In genomic region chr3:29484633-29485032, GRCh38 we compare ENCODE assay signal across 21 cellular contexts.
DNase-seq lines count a peak whose midpoint lies in the region; ATAC-seq and TF ChIP-seq lines count a peak whose summit lies in the region.
"Had no signal": no experiment of that assay in that cellular context is flagged by ENCODE, and none has a peak within 500 bp of the region (broad histone marks: within the 10 kb centered on the region; RNA-seq: fewer than 3 reads in every experiment).

No MANE protein-coding gene starts in this region.

- no peak for TF ChIP-seq CTCF in epithelial cell of proximal tubule (conservative IDR thresholded peaks at IDR 0.05; ENCODE audit: low read depth, low read length)

- ATAC-seq in GM18868 (IDR thresholded peaks at IDR 0.05; ENCODE audit: unreplicated experiment) = no peak
- ATAC-seq: Panc1 had no signal

- peak; percentile 23 for DNase-seq in NCI-H187 treated with DMSO at 0.1 percent for 48 hours (lab: John Stamatoyannopoulos, UW)
- no peak for DNase-seq in NCI-H187 (lab: John Stamatoyannopoulos, UW)
- peak; percentile 14 for DNase-seq in NCI-H345 (lab: John Stamatoyannopoulos, UW)
- DNase-seq in epithelial cell of proximal tubule (ENCODE audit: low read depth) = peak; percentile 13
- no peak for DNase-seq in NCI-H1417 treated with DMSO at 0.1 percent for 48 hours (lab: John Stamatoyannopoulos, UW)
- DNase-seq in NCI-H2029 (lab: John Stamatoyannopoulos, UW) = no peak
- DNase-seq in NCI-H226 = no peak
- DNase-seq: DMS153, GOT3, HFFc6, KBM-7, MV-4-11, NCI-H1105, NCI-H146, NCI-H2107, NCI-H2227 treated with DMSO at 0.1 percent for 48 hours, NCI-H524 treated with DMSO at 0.1 percent for 48 hours, SHP77 had no signal

- H3K4me3 ChIP-seq in epithelial cell of proximal tubule (ENCODE audit: low read depth, low read length) = no peak overlapping the region
- H3K4me3 ChIP-seq: HAP-1 had no signal

Comparison
In these comparisons a context has a peak if more than half of its experiments do, and no peak if none do; other contexts are left out.
1. DNase-seq: peak in NCI-H187 treated with DMSO at 0.1 percent for 48 hours (single experiment), NCI-H345 (single experiment) and epithelial cell of proximal tubule (single experiment); none in NCI-H187 (0 of 2), NCI-H1417 treated with DMSO at 0.1 percent for 48 hours (single experiment), NCI-H2029 (single experiment) and NCI-H226 (single experiment).